14 cellular contexts compared by ENCODE assay signal in genomic region chr3:139121513-139122220, GRCh38.
DNase-seq lines count a peak whose midpoint lies in the region; ATAC-seq and TF ChIP-seq lines count a peak whose summit lies in the region.
"Had no signal": no experiment of that assay in that cellular context is flagged by ENCODE, and none has a peak within 500 bp of the region (broad histone marks: within the 10 kb centered on the region; RNA-seq: fewer than 3 reads in every experiment).

No MANE protein-coding gene starts in this region.

- no peak overlapping the region for H3K4me3 Mint-ChIP-seq in mesothelial cell of epicardium
- H3K4me3 Mint-ChIP-seq in activated T-helper 2 cell treated with anti-CD3 and anti-CD28 coated beads, Interferon-gamma antibody, Interleukin-2, Interleukin-4, amounts not matched to agents 10 μg/mL and 5 μg/mL and 100 μg/mL, durations not matched to agents 14 hours and 24 hours and 36 hours (ENCODE audit: low read depth) = no peak overlapping the region
- H3K4me3 Mint-ChIP-seq: activated naive CD8-positive, alpha-beta T cell treated with anti-CD3 and anti-CD28 coated beads for 36 hours; GM23338 had no signal

- peaks cover 15% of the 10 kb centered on the region for H3K27me3 Mint-ChIP-seq in mesothelial cell of epicardium (ENCODE audit: low read depth)
- no peaks in the 10 kb centered on the region for H3K27me3 Mint-ChIP-seq in activated T-helper 2 cell treated with anti-CD3 and anti-CD28 coated beads, Interferon-gamma antibody, Interleukin-2, Interleukin-4, amounts not matched to agents 10 μg/mL and 5 μg/mL and 100 μg/mL, durations not matched to agents 14 hours and 24 hours and 36 hours (ENCODE audit: low read depth)
- H3K27me3 Mint-ChIP-seq: activated naive CD8-positive, alpha-beta T cell treated with anti-CD3 and anti-CD28 coated beads for 36 hours had no signal

- peak overlapping the region; percentile 40; the same call in 1 of the 2 replicates for H3K27ac ChIP-seq in 22Rv1

- no peaks in the 10 kb centered on the region for H3K9me3 Mint-ChIP-seq in mesothelial cell of epicardium
- no peaks in the 10 kb centered on the region for H3K9me3 Mint-ChIP-seq in activated T-helper 2 cell treated with anti-CD3 and anti-CD28 coated beads, Interferon-gamma antibody, Interleukin-2, Interleukin-4, amounts not matched to agents 10 μg/mL and 5 μg/mL and 100 μg/mL, durations not matched to agents 14 hours and 24 hours and 36 hours
- H3K9me3 Mint-ChIP-seq: activated naive CD8-positive, alpha-beta T cell treated with anti-CD3 and anti-CD28 coated beads for 36 hours; GM23338 had no signal

- peak; percentile 83 for ATAC-seq in mucosa of descending colon
- no peak for ATAC-seq in HG03025 (IDR thresholded peaks at IDR 0.05; ENCODE audit: low FRiP score, unreplicated experiment)
- ATAC-seq: GM23338 had no signal

- peaks cover 28% of the 10 kb centered on the region for H3K4me1 ChIP-seq in mucosa of descending colon (ENCODE audit: low read depth)

- H3K36me3 Mint-ChIP-seq in mesothelial cell of epicardium = no peaks in the 10 kb centered on the region
- H3K36me3 Mint-ChIP-seq in activated T-helper 2 cell treated with anti-CD3 and anti-CD28 coated beads, Interferon-gamma antibody, Interleukin-2, Interleukin-4, amounts not matched to agents 10 μg/mL and 5 μg/mL and 100 μg/mL, durations not matched to agents 14 hours and 24 hours and 36 hours (ENCODE audit: low read depth) = no peaks in the 10 kb centered on the region
- H3K36me3 Mint-ChIP-seq: activated naive CD8-positive, alpha-beta T cell treated with anti-CD3 and anti-CD28 coated beads for 36 hours had no signal

- DNase-seq in LoVo (ENCODE audit: low spot score) = peak; percentile 75
- DNase-seq in epithelial cell of esophagus (ENCODE audit: low read depth) = peak; percentile 7
- DNase-seq in mucosa of descending colon = peak in 2 of 3 donors; percentile 56 to 79
- no peak for DNase-seq in mesothelial cell of epicardium (ENCODE audit: low spot score in 2 of 2, unreplicated experiment in 2 of 2)
- DNase-seq in activated CD8-positive, alpha-beta memory T cell treated with anti-CD3 and anti-CD28 coated beads, Interleukin-2, amount 50 U/mL, for 48 hours = no peak
- DNase-seq in activated T-helper 2 cell treated with anti-CD3 and anti-CD28 coated beads, Interferon-gamma antibody, Interleukin-2, Interleukin-4, amounts not matched to agents 10 μg/mL and 5 μg/mL and 100 μg/mL, durations not matched to agents 14 hours and 24 hours and 36 hours (ENCODE audit: low spot score) = no peak
- DNase-seq: activated naive CD8-positive, alpha-beta T cell treated with anti-CD3 and anti-CD28 coated beads for 36 hours; DMS79 treated with DMSO at 0.1 percent for 48 hours; NCI-H1105; NCI-H524; T1000 had no signal

- no peaks in the 10 kb centered on the region for H3K9me3 ChIP-seq in mucosa of descending colon

- no peak overlapping the region for H3K27ac Mint-ChIP-seq in mesothelial cell of epicardium
- no peak overlapping the region for H3K27ac Mint-ChIP-seq in activated T-helper 2 cell treated with anti-CD3 and anti-CD28 coated beads, Interferon-gamma antibody, Interleukin-2, Interleukin-4, amounts not matched to agents 10 μg/mL and 5 μg/mL and 100 μg/mL, durations not matched to agents 14 hours and 24 hours and 36 hours
- H3K27ac Mint-ChIP-seq: activated naive CD8-positive, alpha-beta T cell treated with anti-CD3 and anti-CD28 coated beads for 36 hours; GM23338 had no signal

- H3K36me3 ChIP-seq in mucosa of descending colon (ENCODE audit: low read depth) = no peaks in the 10 kb centered on the region

- peaks cover 6% of the 10 kb centered on the region for H3K4me1 Mint-ChIP-seq in mesothelial cell of epicardium
- H3K4me1 Mint-ChIP-seq in activated T-helper 2 cell treated with anti-CD3 and anti-CD28 coated beads, Interferon-gamma antibody, Interleukin-2, Interleukin-4, amounts not matched to agents 10 μg/mL and 5 μg/mL and 100 μg/mL, durations not matched to agents 14 hours and 24 hours and 36 hours (ENCODE audit: low read depth) = peaks cover 9% of the 10 kb centered on the region
- H3K4me1 Mint-ChIP-seq: activated naive CD8-positive, alpha-beta T cell treated with anti-CD3 and anti-CD28 coated beads for 36 hours had no signal

- intact Hi-C loops in mucosa of descending colon (cut with DNase I, micrococcal nuclease) = no loop called here
- intact Hi-C loops in activated T-helper 2 cell treated with anti-CD3 and anti-CD28 coated beads, Interferon-gamma antibody, Interleukin-2, Interleukin-4, amounts not matched to agents 10 μg/mL and 5 μg/mL and 100 μg/mL, durations not matched to agents 14 hours and 24 hours and 36 hours (cut with micrococcal nuclease) = no loop called here

- H3K4me3 ChIP-seq in epithelial cell of esophagus (ENCODE audit: low read length) = no peak overlapping the region
- H3K4me3 ChIP-seq in mucosa of descending colon = no peak overlapping the region
- H3K4me3 ChIP-seq: GM23338 had no signal

- TF ChIP-seq CTCF in 22Rv1 (IDR thresholded peaks at IDR 0.05) = no peak
- TF ChIP-seq CTCF in epithelial cell of esophagus (IDR thresholded peaks at IDR 0.05; ENCODE audit: insufficient read depth, low read depth, low read length, missing control alignments) = no peak
- TF ChIP-seq CTCF in mucosa of descending colon (IDR thresholded peaks at IDR 0.05) = no peak
- TF ChIP-seq CTCF in mesothelial cell of epicardium (IDR thresholded peaks at IDR 0.05; ENCODE audit: unreplicated experiment) = no peak

Comparison
In these comparisons a context has a peak if more than half of its experiments do, and no peak if none do; other contexts are left out.
1. DNase-seq: peak in LoVo (single experiment), epithelial cell of esophagus (single experiment) and mucosa of descending colon (2 of 3); none in mesothelial cell of epicardium (0 of 2), activated CD8-positive, alpha-beta memory T cell treated with anti-CD3 and anti-CD28 coated beads, Interleukin-2, amount 50 U/mL, for 48 hours (single experiment) and activated T-helper 2 cell treated with anti-CD3 and anti-CD28 coated beads, Interferon-gamma antibody, Interleukin-2, Interleukin-4, amounts not matched to agents 10 μg/mL and 5 μg/mL and 100 μg/mL, durations not matched to agents 14 hours and 24 hours and 36 hours (single experiment).